ENCODE assay signal across 8 cellular contexts in genomic region chr2:159921752-159922404, GRCh38. TPM values are rescaled to one million over a fixed set of nuclear protein-coding genes. Genes with fewer than 3 reads are reported as not detected.
DNase-seq lines count a peak whose midpoint lies in the region; ATAC-seq and TF ChIP-seq lines count a peak whose summit lies in the region.

No MANE protein-coding gene starts in this region.

- H3K4me1 Mint-ChIP-seq in memory B cell = peaks cover 7% of the 10 kb centered on the region

- H3K27ac Mint-ChIP-seq in memory B cell = no peak overlapping the region

- peaks cover 6% of the 10 kb centered on the region for H3K27me3 Mint-ChIP-seq in memory B cell

- peak; percentile 99 for ATAC-seq in memory B cell (ENCODE audit: low read depth)

- no peaks in the 10 kb centered on the region for H3K36me3 Mint-ChIP-seq in memory B cell

- TF ChIP-seq CTCF in GM12873 (IDR thresholded peaks at IDR 0.05; ENCODE audit: insufficient read depth, low read depth, low read length, missing control alignments) (peak; percentile 99), LNCaP clone FGC (IDR thresholded peaks at IDR 0.05; ENCODE audit: control insufficient read depth, extremely low read depth, insufficient read depth) (peak; percentile 69)

- H3K36me3 ChIP-seq in H7 (replicated peaks; ENCODE audit: control insufficient read depth, insufficient read depth, low read length) = no peaks in the 10 kb centered on the region

- H3K9me3 Mint-ChIP-seq in memory B cell = no peaks in the 10 kb centered on the region

- no peaks in the 10 kb centered on the region; the same call in 1 of the 2 replicates for H3K27me3 ChIP-seq in H7 (ENCODE audit: control insufficient read depth, insufficient read depth, low read length)

- DNase-seq in H7 (peak; percentile 81), LNCaP clone FGC (ENCODE audit: low read depth) (no peak), dermis microvascular lymphatic vessel endothelial cell (ENCODE audit: low read depth in 2 of 2) (peak; percentile 33 to 77), memory B cell (ENCODE audit: low spot score in 2 of 2) (peak; percentile 65 to 76), NCI-H2196 treated with DMSO at 0.1 percent for 48 hours (lab: John Stamatoyannopoulos, UW; ENCODE audit: unreplicated experiment) (no peak)
- peak; percentile 69 for DNase-seq in activated CD4-positive, alpha-beta T cell treated with anti-CD3 and anti-CD28 coated beads for 4 hours
- DNase-seq in stimulated activated CD8-positive, alpha-beta memory T cell treated with anti-CD3 and anti-CD28 coated beads, Interleukin-4, amount 100 ng/mL, for 48 hours = peak; percentile 93

- H3K4me3 ChIP-seq in H7 (ENCODE audit: insufficient read depth, low read depth, low read length) (no peak overlapping the region), LNCaP clone FGC (ENCODE audit: low read depth, low read length) (no peak overlapping the region)

- H3K4me3 Mint-ChIP-seq in memory B cell = no peak overlapping the region

RNA-seq across cellular contexts. Expression of gene LY75, which starts 17.3 kb away (rescaled TPM):
- total RNA-seq in H7 (2014; rRNA removed; shearing (Covaris generic)) = 0.81 and 1.1 TPM in 2 replicates
- total RNA-seq in dermis microvascular lymphatic vessel endothelial cell = 7.6 and 12.7 TPM in 2 replicates

Comparison
In these comparisons a context has a peak if more than half of its experiments do, and no peak if none do; other contexts are left out.
1. DNase-seq: peak in H7 (single experiment), activated CD4-positive, alpha-beta T cell treated with anti-CD3 and anti-CD28 coated beads for 4 hours (2 of 2), dermis microvascular lymphatic vessel endothelial cell (2 of 2), memory B cell (2 of 2) and stimulated activated CD8-positive, alpha-beta memory T cell treated with anti-CD3 and anti-CD28 coated beads, Interleukin-4, amount 100 ng/mL, for 48 hours (single experiment); none in LNCaP clone FGC (single experiment) and NCI-H2196 treated with DMSO at 0.1 percent for 48 hours (single experiment).